9 cellular contexts compared by ENCODE assay signal in genomic region chr19:3762130-3762473, GRCh38. TPM values are rescaled to one million over a fixed set of nuclear protein-coding genes. Genes with fewer than 3 reads are reported as not detected.
DNase-seq lines count a peak whose midpoint lies in the region; ATAC-seq lines count a peak whose summit lies in the region.
"Had no signal": no experiment of that assay in that cellular context is flagged by ENCODE, and none has a peak within 500 bp of the region (broad histone marks: within the 10 kb centered on the region; RNA-seq: fewer than 3 reads in every experiment).

No MANE protein-coding gene starts in this region.

- H3K9me3 Mint-ChIP-seq in IgD-negative memory B cell, result no peaks in the 10 kb centered on the region

- H3K27me3 ChIP-seq in ACC112 (ENCODE audit: insufficient read depth, low read length), result no peaks in the 10 kb centered on the region
- no peaks in the 10 kb centered on the region for H3K27me3 ChIP-seq in muscle layer of duodenum (ENCODE audit: low read depth, low read length)

- peaks cover 11% of the 10 kb centered on the region for H3K79me2 ChIP-seq in ACC112 (ENCODE audit: control insufficient read depth, insufficient read depth, low read length, unreplicated experiment)

- peak overlapping the region; percentile 89 for H3K27ac ChIP-seq in ACC112 (ENCODE audit: low read depth, low read length)
- peak overlapping the region; percentile 99 for H3K27ac ChIP-seq in caudate nucleus (ENCODE audit: low read depth, low read length)
- peak overlapping the region; percentile 98 for H3K27ac ChIP-seq in muscle layer of duodenum (ENCODE audit: low read length)

- peak overlapping the region; percentile 90 for H3K4me3 ChIP-seq in ACC112 (ENCODE audit: low read depth, low read length)
- H3K4me3 ChIP-seq in muscle layer of duodenum (ENCODE audit: low read depth in 1 of 2, low read length in 2 of 2), result peak overlapping the region in 1 of 2 donors; percentile 89

- ATAC-seq in left colon, result no peak

- peaks cover 3% of the 10 kb centered on the region for H3K36me3 Mint-ChIP-seq in IgD-negative memory B cell

- peaks cover 2% of the 10 kb centered on the region for H3K27me3 Mint-ChIP-seq in IgD-negative memory B cell

- H3K36me3 ChIP-seq in ACC112 (ENCODE audit: insufficient read depth, low read length) (no peaks in the 10 kb centered on the region), muscle layer of duodenum (ENCODE audit: control insufficient read depth in 1 of 2, insufficient read depth in 2 of 2, low read length in 2 of 2) (peaks cover 12 to 39% of the 10 kb centered on the region in 2 donors)

- H2AFZ ChIP-seq in ACC112 (ENCODE audit: low read length, unreplicated experiment), result peak overlapping the region; percentile 69

- peaks cover 2% of the 10 kb centered on the region for H3K4me1 ChIP-seq in ACC112 (ENCODE audit: control insufficient read depth, insufficient read depth, low read length, unreplicated experiment)
- H3K4me1 ChIP-seq in muscle layer of duodenum (ENCODE audit: control insufficient read depth in 1 of 2, insufficient read depth in 2 of 2, low read length in 2 of 2), result peaks cover 3 to 37% of the 10 kb centered on the region in 2 donors

- H3K4me3 Mint-ChIP-seq in IgD-negative memory B cell, result peak overlapping the region; percentile 97 to 99 (median 99)

- DNase-seq in caudate nucleus (lab: John Stamatoyannopoulos, UW) (no peak), left colon (no peak), NCI-H187 treated with DMSO at 0.1 percent for 48 hours (lab: John Stamatoyannopoulos, UW) (no peak), NOMO-1 treated with dmso at 0.1 percent for 144 hours (lab: John Stamatoyannopoulos, UW; ENCODE audit: unreplicated experiment) (no peak), mesenteric fat pad (ENCODE audit: low spot score) (no peak)

- H3K4me1 Mint-ChIP-seq in IgD-negative memory B cell, result peaks cover 19 to 32% (median 20%) of the 10 kb centered on the region in 3 donors

- intact Hi-C loops in left colon (cut with DNase I, micrococcal nuclease), result no loop called here

- peak overlapping the region; percentile 100 for H3K27ac Mint-ChIP-seq in IgD-negative memory B cell

- H3K9me3 ChIP-seq in muscle layer of duodenum (ENCODE audit: control insufficient read depth in 1 of 2, low read length in 2 of 2), result no peaks in the 10 kb centered on the region

RNA-seq across cellular contexts. Expression of gene MRPL54, which starts 0.4 kb away (rescaled TPM):
- 138 TPM for polyA plus RNA-seq in IgD-negative memory B cell
- total RNA-seq in left colon (10 to 100 TPM; 64.6 to 67.7 TPM), mesenteric fat pad (72.7 TPM)

RNA-seq across cellular contexts. Expression of gene APBA3, which starts 0.6 kb away (rescaled TPM):
- 36.9 TPM for polyA plus RNA-seq in IgD-negative memory B cell
- 10 to 100 TPM; 15.4 to 17.5 TPM for total RNA-seq in left colon
- total RNA-seq in mesenteric fat pad, result 12.1 TPM

RNA-seq across cellular contexts. Expression of gene RAX2, which starts 9.9 kb away (rescaled TPM):
- not detected for polyA plus RNA-seq in IgD-negative memory B cell
- total RNA-seq in left colon (not detected), mesenteric fat pad (not detected)
- total RNA-seq: lung microvascular endothelial cell had no signal

RNA-seq across cellular contexts. Expression of gene MATK, which starts 24.1 kb away (rescaled TPM):
- 5.9 TPM for polyA plus RNA-seq in IgD-negative memory B cell
- 1 to 10 TPM; 1.5 to 2.4 TPM for total RNA-seq in left colon
- total RNA-seq in mesenteric fat pad, result 3.3 TPM

RNA-seq across cellular contexts. Expression of gene TJP3, which starts 53.9 kb away (rescaled TPM):
- polyA plus RNA-seq in IgD-negative memory B cell, result 4.9 TPM
- total RNA-seq in left colon (100 to 1,000 TPM; 297 to 343 TPM), mesenteric fat pad (0.39 TPM)
- total RNA-seq: lung microvascular endothelial cell had no signal
